Comparison of ENCODE assay signal across 8 cellular contexts in the genomic region with DNA sequence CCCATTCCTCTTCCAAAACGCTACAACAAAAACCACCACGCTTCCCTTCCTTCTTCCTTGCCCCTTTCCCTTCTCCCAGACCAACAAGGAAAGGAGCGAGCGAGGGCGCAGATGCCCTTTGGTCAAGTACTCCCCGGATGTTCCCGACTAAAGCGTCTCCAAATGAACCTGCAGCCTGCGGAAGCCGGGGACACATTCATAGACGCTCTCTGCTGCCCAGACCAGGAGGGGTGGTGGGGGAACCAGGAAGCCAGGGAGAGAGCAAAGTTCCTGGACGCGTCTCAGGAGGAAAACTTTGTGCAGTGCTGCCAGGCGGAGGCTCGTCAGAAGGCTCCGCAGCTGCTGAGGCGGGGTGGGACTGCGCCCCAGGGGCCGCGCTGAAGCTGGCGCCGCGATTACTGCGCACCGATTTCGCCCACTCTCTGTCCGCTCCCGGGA. TPM values are rescaled to one million over a fixed set of nuclear protein-coding genes. Genes with fewer than 3 reads are reported as not detected.
DNase-seq lines count a peak whose midpoint lies in the region; ATAC-seq and FAIRE-seq lines count a peak whose summit lies in the region.

No MANE protein-coding gene starts in this region.

- DNase-seq in HPDE6-E6E7 (ENCODE audit: extremely low spot score) (peak; percentile 27), astrocyte of the hippocampus (ENCODE audit: low read depth, low spot score) (peak; percentile 70), small intestine (peak; percentile 82), HT-29 (ENCODE audit: low spot score) (no peak), NCI-H2081 treated with DMSO at 0.1 percent for 48 hours (lab: John Stamatoyannopoulos, UW) (no peak)

- H3K27ac ChIP-seq in BLaER1 (no peak overlapping the region), iPS-20b (ENCODE audit: low read length) (no peak overlapping the region), small intestine (ENCODE audit: low read depth in 1 of 2, low read length in 1 of 2) (peak overlapping the region; percentile 21 to 63)

- H3K27me3 ChIP-seq in BLaER1 (peaks cover 20% of the 10 kb centered on the region), iPS-20b (ENCODE audit: insufficient read depth, low read length) (peaks cover 60% of the 10 kb centered on the region), small intestine (ENCODE audit: control insufficient read depth in 2 of 2, insufficient read depth in 2 of 2, low read length in 2 of 2) (peaks cover 0 to 5% of the 10 kb centered on the region in 2 donors)

- H3K4me2 ChIP-seq in BLaER1, result peak overlapping the region; percentile 99

- H3K4me1 ChIP-seq in BLaER1, result peaks cover 18% of the 10 kb centered on the region
- H3K4me1 ChIP-seq in iPS-20b (ENCODE audit: insufficient read depth, low read length), result no peaks in the 10 kb centered on the region; the same call in 1 of the 2 replicates
- H3K4me1 ChIP-seq in small intestine (ENCODE audit: control insufficient read depth in 2 of 2, insufficient read depth in 1 of 2, low read depth in 1 of 2, low read length in 1 of 2), result peaks cover 0 to 2% of the 10 kb centered on the region in 2 donors

- ATAC-seq in GM21367 (IDR thresholded peaks at IDR 0.05; ENCODE audit: unreplicated experiment), result peak; percentile 27

- H3K4me3 ChIP-seq in BLaER1 (peak overlapping the region; percentile 73), iPS-20b (ENCODE audit: low read length) (peak overlapping the region; percentile 92), small intestine (ENCODE audit: low read depth in 1 of 2, low read length in 2 of 2) (peak overlapping the region; percentile 17 to 46)

- H3K9me3 ChIP-seq in BLaER1 (no peaks in the 10 kb centered on the region), iPS-20b (ENCODE audit: insufficient read depth, low read depth, low read length) (no peaks in the 10 kb centered on the region), small intestine (ENCODE audit: control insufficient read depth, low read depth) (no peaks in the 10 kb centered on the region)

- H3K36me3 ChIP-seq in BLaER1 (no peaks in the 10 kb centered on the region), iPS-20b (ENCODE audit: insufficient read depth, low read depth, low read length) (no peaks in the 10 kb centered on the region), small intestine (ENCODE audit: control insufficient read depth in 2 of 2, insufficient read depth in 2 of 2, low read length in 2 of 2) (no peaks in the 10 kb centered on the region)

- H3K9ac ChIP-seq in BLaER1 (peak overlapping the region; percentile 67; the same call in 1 of the 2 replicates), iPS-20b (ENCODE audit: low read depth, low read length) (peak overlapping the region; percentile 67; the same call in 1 of the 2 replicates)

- no peak for FAIRE-seq in small intestine (lab: Jason Lieb, UNC)

- WGBS in small intestine, 3 donors, result 0 to 2% (median 2%) methylated on average over 22 to 28 of the region's 28 CpGs

- H4K20me1 ChIP-seq in BLaER1, result no peaks in the 10 kb centered on the region

RNA-seq across cellular contexts. Expression of gene SEMA3D, which starts 0.8 kb away (rescaled TPM):
- polyA plus RNA-seq in small intestine, result under 1 TPM in 2 of 3 donors, not detected in 1; 0.27 to 0.95 TPM
- total RNA-seq in HT-29 (2014; rRNA removed; shearing (Covaris generic)), result not detected in 2 replicates

Comparison
In these comparisons a context has a peak if more than half of its experiments do, and no peak if none do; other contexts are left out.
1. H3K27ac ChIP-seq: peak in small intestine (2 of 2); none in BLaER1 (single experiment) and iPS-20b (single experiment).
2. H3K4me3 ChIP-seq: peak in every context shown above with its lines; median percentile 92 in iPS-20b; 73 in BLaER1; 32 in small intestine.
3. DNase-seq: peak in HPDE6-E6E7 (single experiment), astrocyte of the hippocampus (single experiment) and small intestine (single experiment); none in HT-29 (single experiment) and NCI-H2081 treated with DMSO at 0.1 percent for 48 hours (single experiment).